9 cellular contexts compared by ENCODE assay signal in genomic region chr10:119283818-119284217, GRCh38.
A peak's percentile ranks its signal among the peaks of the same experiment; 100 is the strongest.
DNase-seq lines count a peak whose midpoint lies in the region; ATAC-seq, FAIRE-seq and TF ChIP-seq lines count a peak whose summit lies in the region.
"Had no signal": no experiment of that assay in that cellular context is flagged by ENCODE, and none has a peak within 500 bp of the region (broad histone marks: within the 10 kb centered on the region; RNA-seq: fewer than 3 reads in every experiment).

No MANE protein-coding gene starts in this region.

- H3K4me2 ChIP-seq in osteoblast (ENCODE audit: insufficient read depth, low read length), result no peak overlapping the region

- WGBS in esophagus squamous epithelium, 2 donors, result 50 to 63% methylated on average over 5 of the region's 5 CpGs

- H3K4me1 ChIP-seq in CD4-positive, alpha-beta memory T cell (ENCODE audit: insufficient read depth, low read length), result peaks cover 75% of the 10 kb centered on the region
- H3K4me1 ChIP-seq in esophagus squamous epithelium (peaks cover 6 to 92% (median 48%) of the 10 kb centered on the region in 3 donors), osteoblast (ENCODE audit: insufficient read depth, low read length) (peaks cover 10% of the 10 kb centered on the region)

- peaks cover 36 to 88% (median 66%) of the 10 kb centered on the region in 4 donors for H3K4me1 Mint-ChIP-seq in CD4-positive, alpha-beta memory T cell

- ATAC-seq in GM19397 (IDR thresholded peaks at IDR 0.05; ENCODE audit: unreplicated experiment) (peak; percentile 65), HG03457 (IDR thresholded peaks at IDR 0.05; ENCODE audit: unreplicated experiment) (peak; percentile 60)

- DNase-seq in CD4-positive, alpha-beta memory T cell, result peak; percentile 37 to 70 (median 52)
- DNase-seq in esophagus squamous epithelium (lab: John Stamatoyannopoulos, UW), result no peak
- DNase-seq in HTR-8/SVneo (ENCODE audit: insufficient read length, low spot score), result no peak
- DNase-seq in foreskin fibroblast, result no peak
- DNase-seq in NCI-H2107 treated with DMSO at 0.1 percent for 48 hours (lab: John Stamatoyannopoulos, UW; ENCODE audit: unreplicated experiment), result no peak
- DNase-seq in osteoblast (ENCODE audit: insufficient read length, low spot score, missing footprints), result no peak
- DNase-seq: NCI-H774 had no signal

- no peak for TF ChIP-seq POLR2A in esophagus squamous epithelium (IDR thresholded peaks at IDR 0.05)

- no peak overlapping the region for H3K27ac ChIP-seq in CD4-positive, alpha-beta memory T cell (ENCODE audit: low read depth, low read length)
- peak overlapping the region in 3 of 4 donors; percentile 63 to 66 (median 64) for H3K27ac ChIP-seq in esophagus squamous epithelium
- no peak overlapping the region for H3K27ac ChIP-seq in osteoblast (ENCODE audit: low read depth, low read length)

- no peaks in the 10 kb centered on the region for H3K9me3 ChIP-seq in CD4-positive, alpha-beta memory T cell (ENCODE audit: control insufficient read depth in 1 of 2, low read length in 2 of 2)
- H3K9me3 ChIP-seq in esophagus squamous epithelium (no peaks in the 10 kb centered on the region), osteoblast (ENCODE audit: low read depth, low read length) (no peaks in the 10 kb centered on the region)

- CTCF ChIA-PET in CD4-positive, alpha-beta memory T cell (lab: Charles Lee; ENCODE audit: partially characterized antibody), result interaction anchor here (1.1 to 2.5 kb wide), 3 partner anchors 18 to 77 kb away, joined by 3 to 9 read pairs (median 3); partner anchors contain the start of gene GRK5

- no peaks in the 10 kb centered on the region for H3K36me3 ChIP-seq in CD4-positive, alpha-beta memory T cell (ENCODE audit: insufficient read depth, low read length)
- no peaks in the 10 kb centered on the region for H3K36me3 ChIP-seq in esophagus squamous epithelium
- no peaks in the 10 kb centered on the region for H3K36me3 ChIP-seq in osteoblast (ENCODE audit: insufficient read depth, low read length)

- TF ChIP-seq CTCF in esophagus squamous epithelium (IDR thresholded peaks at IDR 0.05) (no peak), foreskin fibroblast (IDR thresholded peaks at IDR 0.05; ENCODE audit: low read depth, low read length) (no peak), osteoblast (IDR thresholded peaks at IDR 0.05; ENCODE audit: extremely low read depth, low read depth, low read length) (no peak)

- H3K36me3 Mint-ChIP-seq in CD4-positive, alpha-beta memory T cell, result no peaks in the 10 kb centered on the region

- intact Hi-C loops in CD4-positive, alpha-beta memory T cell (cut with micrococcal nuclease), result loop anchor here (2.0 kb wide), 1 partner anchor 23 kb away; no protein-coding TSS in a partner anchor
- intact Hi-C loops in esophagus squamous epithelium (cut with DNase I), result no loop called here

- no peak overlapping the region for H2AFZ ChIP-seq in osteoblast (ENCODE audit: low read length)

- FAIRE-seq in HTR-8/SVneo (lab: Jason Lieb, UNC), result no peak

- peak overlapping the region; percentile 65 to 94 (median 92) for H3K27ac Mint-ChIP-seq in CD4-positive, alpha-beta memory T cell

- no peaks in the 10 kb centered on the region for H3K79me2 ChIP-seq in osteoblast (ENCODE audit: insufficient read depth, low read length)

- POLR2A ChIA-PET in CD4-positive, alpha-beta memory T cell (lab: Charles Lee; ENCODE audit: partially characterized antibody), result interaction anchor here (0.6 to 2.4 kb wide), 9 partner anchors 9 to 219 kb away, joined by 3 to 9 read pairs (median 3); partner anchors contain the start of gene GRK5

- H4K20me1 ChIP-seq in osteoblast (ENCODE audit: insufficient read depth, low read length), result peaks cover 4% of the 10 kb centered on the region

- peak overlapping the region; percentile 63 to 87 (median 75) for H3K4me3 Mint-ChIP-seq in CD4-positive, alpha-beta memory T cell

- no peaks in the 10 kb centered on the region for H3K27me3 ChIP-seq in CD4-positive, alpha-beta memory T cell (ENCODE audit: insufficient read depth, low read length)
- H3K27me3 ChIP-seq in esophagus squamous epithelium (no peaks in the 10 kb centered on the region), osteoblast (ENCODE audit: insufficient read depth, low read length) (no peaks in the 10 kb centered on the region)

- H3K9me3 Mint-ChIP-seq in CD4-positive, alpha-beta memory T cell, result peaks cover 0 to 2% (median 0%) of the 10 kb centered on the region in 8 donors

- no peak overlapping the region for H3K4me3 ChIP-seq in CD4-positive, alpha-beta memory T cell (ENCODE audit: low read length in 2 of 2)
- H3K4me3 ChIP-seq in esophagus squamous epithelium (no peak overlapping the region), foreskin fibroblast (ENCODE audit: low read depth in 1 of 2, low read length in 2 of 2) (no peak overlapping the region), osteoblast (ENCODE audit: insufficient read depth, low read length) (no peak overlapping the region)

- H3K27me3 Mint-ChIP-seq in CD4-positive, alpha-beta memory T cell, result no peaks in the 10 kb centered on the region

Comparison
In these comparisons a context has a peak if more than half of its experiments do, and no peak if none do; other contexts are left out.
1. DNase-seq: peak in CD4-positive, alpha-beta memory T cell (5 of 5); none in esophagus squamous epithelium (single experiment), HTR-8/SVneo (single experiment), foreskin fibroblast (0 of 2), NCI-H2107 treated with DMSO at 0.1 percent for 48 hours (single experiment) and osteoblast (single experiment).
2. H3K27ac ChIP-seq: peak in esophagus squamous epithelium (3 of 4); none in CD4-positive, alpha-beta memory T cell (single experiment) and osteoblast (single experiment).